In the genomic region with DNA sequence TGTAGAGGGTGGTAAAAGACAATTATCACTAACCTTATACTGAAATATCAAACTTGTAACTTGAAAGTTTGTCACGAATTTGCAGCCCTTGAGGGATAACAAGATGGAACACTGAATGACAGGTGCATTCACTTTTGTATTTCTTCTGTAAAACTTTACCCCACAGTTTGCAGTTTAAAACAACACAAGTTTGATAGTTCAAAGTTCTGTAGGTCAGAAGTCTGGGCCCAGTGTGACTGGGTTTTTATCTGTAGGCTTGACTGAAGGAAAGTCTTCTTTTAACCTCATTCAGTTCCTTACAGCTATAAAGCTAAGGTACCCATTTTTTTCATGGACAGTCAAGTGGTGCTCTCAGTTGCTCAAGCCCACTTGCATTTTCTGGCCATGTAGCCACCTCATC, we compare ENCODE assay signal across 10 cellular contexts.
"Had no signal": no experiment of that assay in that cellular context is flagged by ENCODE, and none has a peak within 500 bp of the region (broad histone marks: within the 10 kb centered on the region; RNA-seq: fewer than 3 reads in every experiment).

No MANE protein-coding gene starts in this region.

- H3K9me3 ChIP-seq: HAP-1 had no signal

- H2AFZ ChIP-seq: GM23248, GM23338 had no signal

- ATAC-seq: GM23338, HCT116 had no signal

- H3K9ac ChIP-seq: GM23248 had no signal

- DNase-seq: GM23248, GOT3, H7, H9, HCEC 1CT, HFFc6 had no signal

- H3K4me2 ChIP-seq: GM23338 had no signal

- H3K27ac ChIP-seq: GM23248 had no signal

- FAIRE-seq: H1 had no signal

- H3K36me3 ChIP-seq: HAP-1 had no signal

- H3K4me3 ChIP-seq: GM23248, GM23338, HAP-1 had no signal
